17 cellular contexts compared by ENCODE assay signal in the genomic region with DNA sequence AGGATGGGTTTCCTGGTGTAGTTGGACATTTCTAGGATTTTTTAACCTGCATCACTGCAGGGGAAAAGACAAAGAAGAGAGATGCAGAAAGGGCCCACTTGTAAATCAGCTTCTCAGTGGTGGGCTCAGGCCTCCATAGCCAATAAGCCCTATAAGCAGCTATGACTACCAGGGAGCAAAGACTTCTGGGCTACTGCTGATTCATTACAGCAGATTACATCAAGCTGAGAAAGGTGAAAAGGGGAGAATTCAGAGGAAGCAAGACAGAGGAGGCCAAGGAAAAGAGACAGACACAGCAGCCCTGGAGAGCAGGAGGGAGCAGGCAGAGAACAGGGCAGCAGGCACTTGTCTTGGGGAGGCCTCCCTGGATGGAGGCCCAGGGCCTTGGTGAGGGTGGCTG.
A peak's percentile ranks its signal among the peaks of the same experiment; 100 is the strongest.
DNase-seq lines count a peak whose midpoint lies in the region; ATAC-seq and TF ChIP-seq lines count a peak whose summit lies in the region.
"Had no signal": no experiment of that assay in that cellular context is flagged by ENCODE, and none has a peak within 500 bp of the region (broad histone marks: within the 10 kb centered on the region; RNA-seq: fewer than 3 reads in every experiment).

No MANE protein-coding gene starts in this region.

- H3K27ac ChIP-seq in MM.1S (ENCODE audit: low read length): no peak overlapping the region
- no peak overlapping the region for H3K27ac ChIP-seq in body of pancreas
- no peak overlapping the region for H3K27ac ChIP-seq in PC-3 (ENCODE audit: low read length)

- H3K36me3 ChIP-seq in MM.1S (replicated peaks; ENCODE audit: insufficient read depth, low read length) (no peaks in the 10 kb centered on the region), body of pancreas (replicated peaks in 1 of 2; ENCODE audit: insufficient read depth in 1 of 2, low read depth in 2 of 2) (no peaks in the 10 kb centered on the region), PC-3 (ENCODE audit: low read depth, low read length) (no peaks in the 10 kb centered on the region)

- intact Hi-C loops in body of pancreas (cut with DNase I) (no loop called here), PC-3 (cut with micrococcal nuclease) (no loop called here)

- H4K20me1 ChIP-seq in MM.1S (ENCODE audit: insufficient read depth, low read length): no peaks in the 10 kb centered on the region
- no peaks in the 10 kb centered on the region for H4K20me1 ChIP-seq in PC-3 (ENCODE audit: low read length)

- H3K9me2 ChIP-seq in MM.1S (replicated peaks; ENCODE audit: insufficient read depth, low read length): no peaks in the 10 kb centered on the region
- H3K9me2 ChIP-seq in PC-3 (replicated peaks; ENCODE audit: low read length): no peaks in the 10 kb centered on the region
- H3K9me2 ChIP-seq: SK-N-SH had no signal

- H3K4me2 ChIP-seq in MM.1S (ENCODE audit: low read depth, low read length) (no peak overlapping the region), PC-3 (ENCODE audit: low read length) (no peak overlapping the region)
- H3K4me2 ChIP-seq: SK-N-SH had no signal

- H3K27me3 ChIP-seq in MM.1S (replicated peaks; ENCODE audit: insufficient read depth, low read length): no peaks in the 10 kb centered on the region
- H3K27me3 ChIP-seq in body of pancreas: no peaks in the 10 kb centered on the region
- no peaks in the 10 kb centered on the region for H3K27me3 ChIP-seq in PC-3 (ENCODE audit: low read length)

- no peak overlapping the region for H3K9ac ChIP-seq in MM.1S (ENCODE audit: low read length)
- H3K9ac ChIP-seq in PC-3 (ENCODE audit: low read length): no peak overlapping the region
- H3K9ac ChIP-seq: SK-N-SH had no signal

- CTCF ChIA-PET in PC-3 (lab: Charles Lee): no interaction called here

- ATAC-seq in body of pancreas (no peak), PC-3 (no peak), GM18867 (IDR thresholded peaks at IDR 0.05; ENCODE audit: unreplicated experiment) (no peak)
- ATAC-seq: Right ventricle myocardium inferior had no signal

- no peaks in the 10 kb centered on the region for H3K79me2 ChIP-seq in MM.1S (ENCODE audit: low read length)
- H3K79me2 ChIP-seq in PC-3 (ENCODE audit: low read length): no peaks in the 10 kb centered on the region

- no peaks in the 10 kb centered on the region for H3F3A ChIP-seq in MM.1S (ENCODE audit: insufficient read depth, low read length)
- no peaks in the 10 kb centered on the region for H3F3A ChIP-seq in PC-3 (ENCODE audit: low read length, unreplicated experiment)

- H3K4me1 ChIP-seq in MM.1S (ENCODE audit: low read length) (no peaks in the 10 kb centered on the region), body of pancreas (no peaks in the 10 kb centered on the region), PC-3 (ENCODE audit: insufficient read depth, low read length) (no peaks in the 10 kb centered on the region)

- TF ChIP-seq CTCF in choroid plexus epithelial cell (conservative IDR thresholded peaks at IDR 0.05; ENCODE audit: low read depth, low read length): no peak
- no peak for TF ChIP-seq CTCF in MM.1S (IDR thresholded peaks at IDR 0.05; ENCODE audit: low read length)
- no peak for TF ChIP-seq CTCF in body of pancreas (IDR thresholded peaks at IDR 0.05)
- no peak for TF ChIP-seq CTCF in PC-3 (conservative IDR thresholded peaks at IDR 0.05; ENCODE audit: low read depth, low read length)

- BruUV-seq in PC-3 (replicated peaks; lab: Mats Ljungman, UMichigan): no TSS peak

- H3K9me3 ChIP-seq in MM.1S (replicated peaks; ENCODE audit: insufficient read depth, low read length) (no peaks in the 10 kb centered on the region), body of pancreas (no peaks in the 10 kb centered on the region), PC-3 (ENCODE audit: low read length) (no peaks in the 10 kb centered on the region)
- H3K9me3 ChIP-seq: SK-N-SH had no signal

- no peak overlapping the region for H2AFZ ChIP-seq in MM.1S (ENCODE audit: low read length)
- H2AFZ ChIP-seq in PC-3 (ENCODE audit: low read length): no peak overlapping the region

- DNase-seq in EH (ENCODE audit: low read depth) (peak; percentile 70), RPMI7951 (ENCODE audit: low read depth) (peak; percentile 19), choroid plexus epithelial cell (ENCODE audit: low read depth) (peak; percentile 5), stromal cell of bone marrow (ENCODE audit: low read depth) (peak; percentile 13), MM.1S (no peak), body of pancreas (no peak), PC-3 (no peak)
- DNase-seq: ACHN, C1 segment of cervical spinal cord, Karpas-422, NCI-H1417, NCI-H1930, NCI-H2171 treated with DMSO at 0.1 percent for 48 hours, NCI-H774, SK-N-SH had no signal

- TF ChIP-seq POLR2A in body of pancreas (IDR thresholded peaks at IDR 0.05): no peak

- POLR2A ChIA-PET in PC-3 (lab: Charles Lee; ENCODE audit: unreplicated experiment): no interaction called here

- H3K4me3 ChIP-seq in choroid plexus epithelial cell (ENCODE audit: low read depth, low read length) (no peak overlapping the region), MM.1S (ENCODE audit: low read length) (no peak overlapping the region), body of pancreas (no peak overlapping the region), PC-3 (ENCODE audit: low read length) (no peak overlapping the region)

Comparison
In these comparisons a context has a peak if more than half of its experiments do, and no peak if none do; other contexts are left out.
1. DNase-seq: peak in EH (single experiment), RPMI7951 (single experiment), choroid plexus epithelial cell (single experiment) and stromal cell of bone marrow (single experiment); none in MM.1S (single experiment), body of pancreas (0 of 4) and PC-3 (single experiment).